In the genomic region with DNA sequence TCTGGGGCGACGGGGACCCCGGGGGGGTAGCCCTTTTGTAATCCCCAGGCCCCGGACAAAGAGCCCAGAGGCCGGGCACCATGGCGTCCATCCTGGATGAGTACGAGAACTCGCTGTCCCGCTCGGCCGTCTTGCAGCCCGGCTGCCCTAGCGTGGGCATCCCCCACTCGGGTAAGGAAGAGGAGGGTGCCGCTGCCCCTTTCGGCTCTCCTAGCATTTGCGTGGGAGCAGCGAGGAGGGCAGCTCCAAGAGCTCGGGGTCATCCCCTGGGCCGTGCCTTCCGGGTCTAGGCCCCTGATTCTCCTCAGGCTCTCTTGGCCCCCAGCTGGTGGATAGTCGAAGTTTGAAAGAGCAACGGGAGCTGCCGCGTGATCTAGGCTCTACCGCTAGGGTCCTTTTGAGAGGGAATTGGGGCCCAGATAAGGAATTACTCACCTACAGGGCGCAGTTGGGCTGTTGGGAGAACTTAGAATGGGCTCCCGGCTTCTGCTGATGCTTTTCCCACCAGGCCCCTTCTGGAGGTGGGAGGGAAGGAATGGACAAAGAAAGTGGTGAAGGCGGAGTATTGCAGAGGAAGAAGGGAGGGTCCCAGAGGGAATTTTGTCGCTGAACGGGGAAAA, we compare ENCODE assay signal across 8 cellular contexts. TPM values are rescaled to one million over a fixed set of nuclear protein-coding genes. Genes with fewer than 3 reads are reported as not detected.
DNase-seq lines count a peak whose midpoint lies in the region; ATAC-seq, FAIRE-seq and TF ChIP-seq lines count a peak whose summit lies in the region.

No MANE protein-coding gene starts in this region.

- H3K4me1 ChIP-seq in duodenal mucosa (ENCODE audit: control insufficient read depth in 1 of 2, insufficient read depth in 2 of 2, low read length in 2 of 2) (peaks cover 29 to 30% of the 10 kb centered on the region in 2 donors), lower lobe of right lung (peaks cover 22% of the 10 kb centered on the region)

- peak; percentile 41 for TF ChIP-seq CTCF in lower lobe of right lung (IDR thresholded peaks at IDR 0.05)

- H3K27me3 ChIP-seq in duodenal mucosa (ENCODE audit: control insufficient read depth in 1 of 2, insufficient read depth in 2 of 2, low read length in 2 of 2) (no peaks in the 10 kb centered on the region), lower lobe of right lung (ENCODE audit: low read depth) (no peaks in the 10 kb centered on the region)

- intact Hi-C loops in lower lobe of right lung (cut with DNase I): no loop called here

- H3K9ac ChIP-seq in duodenal mucosa (ENCODE audit: low read depth in 1 of 2, low read length in 2 of 2): peak overlapping the region; percentile 95 to 97

- peaks cover 7 to 18% of the 10 kb centered on the region in 2 donors for H3K36me3 ChIP-seq in duodenal mucosa (ENCODE audit: control insufficient read depth in 1 of 2, insufficient read depth in 2 of 2, low read length in 2 of 2)
- peaks cover 41% of the 10 kb centered on the region for H3K36me3 ChIP-seq in lower lobe of right lung

- no peak for TF ChIP-seq POLR2A in H54 (IDR thresholded peaks at IDR 0.05; ENCODE audit: low read depth, low read length)

- DNase-seq in GF-D8 (lab: John Stamatoyannopoulos, UW) (peak; percentile 13), H54 (ENCODE audit: insufficient read length, low spot score) (peak; percentile 63), NCI-H2171 (lab: John Stamatoyannopoulos, UW) (peak; percentile 57), lower lobe of right lung (peak; percentile 71)
- peak; percentile 77 for DNase-seq in activated CD4-positive, alpha-beta T cell treated with anti-CD3 and anti-CD28 coated beads for 48 hours
- peak; percentile 64 for DNase-seq in stimulated activated naive CD8-positive, alpha-beta T cell treated with anti-CD3 and anti-CD28 coated beads, Interleukin-15, Interleukin-2, amounts not matched to agents 100 U/mL and 50 U/mL, for 24 hours

- ATAC-seq in lower lobe of right lung (peak; percentile 73 to 74), HG03108 (IDR thresholded peaks at IDR 0.05; ENCODE audit: unreplicated experiment) (no peak)
- peak; percentile 67 for ATAC-seq in stimulated activated naive CD8-positive, alpha-beta T cell treated with anti-CD3 and anti-CD28 coated beads, Interleukin-15, Interleukin-2, amounts not matched to agents 100 U/mL and 50 U/mL, for 24 hours

- no peaks in the 10 kb centered on the region for H3K9me3 ChIP-seq in duodenal mucosa (ENCODE audit: control insufficient read depth in 1 of 2, low read length in 2 of 2)
- no peaks in the 10 kb centered on the region for H3K9me3 ChIP-seq in lower lobe of right lung

- peak overlapping the region; percentile 73 for H3K27ac ChIP-seq in duodenal mucosa (ENCODE audit: low read depth, low read length)
- H3K27ac ChIP-seq in lower lobe of right lung: peak overlapping the region; percentile 92

- H3K4me3 ChIP-seq in duodenal mucosa (ENCODE audit: low read depth in 1 of 2, low read length in 2 of 2) (peak overlapping the region; percentile 94 to 96), lower lobe of right lung (peak overlapping the region; percentile 91)

- FAIRE-seq in H54 (lab: Jason Lieb, UNC): no peak

RNA-seq across cellular contexts. Expression of gene VPS18, which starts 0.5 kb away (rescaled TPM):
- 24.0 TPM for total RNA-seq in lower lobe of right lung

RNA-seq across cellular contexts. Expression of gene RHOV, which starts 20.8 kb away (rescaled TPM):
- 1.5 TPM for total RNA-seq in lower lobe of right lung

RNA-seq across cellular contexts. Expression of gene DLL4, which starts 34.3 kb away (rescaled TPM):
- 21.3 TPM for total RNA-seq in lower lobe of right lung

RNA-seq across cellular contexts. Expression of gene SPINT1, which starts 51.0 kb away (rescaled TPM):
- total RNA-seq in lower lobe of right lung: 76.5 TPM

RNA-seq across cellular contexts. Expression of gene CHAC1, which starts 58.5 kb away (rescaled TPM):
- 1.8 TPM for total RNA-seq in lower lobe of right lung

Comparison
In these comparisons a context has a peak if more than half of its experiments do, and no peak if none do; other contexts are left out.
1. DNase-seq: peak in every context shown above with its lines; median percentile 77 in activated CD4-positive, alpha-beta T cell treated with anti-CD3 and anti-CD28 coated beads for 48 hours; 71 in lower lobe of right lung; 64 in stimulated activated naive CD8-positive, alpha-beta T cell treated with anti-CD3 and anti-CD28 coated beads, Interleukin-15, Interleukin-2, amounts not matched to agents 100 U/mL and 50 U/mL, for 24 hours; 63 in H54; 57 in NCI-H2171; 13 in GF-D8.